ENCODE assay signal across 1 cellular context in the genomic region with DNA sequence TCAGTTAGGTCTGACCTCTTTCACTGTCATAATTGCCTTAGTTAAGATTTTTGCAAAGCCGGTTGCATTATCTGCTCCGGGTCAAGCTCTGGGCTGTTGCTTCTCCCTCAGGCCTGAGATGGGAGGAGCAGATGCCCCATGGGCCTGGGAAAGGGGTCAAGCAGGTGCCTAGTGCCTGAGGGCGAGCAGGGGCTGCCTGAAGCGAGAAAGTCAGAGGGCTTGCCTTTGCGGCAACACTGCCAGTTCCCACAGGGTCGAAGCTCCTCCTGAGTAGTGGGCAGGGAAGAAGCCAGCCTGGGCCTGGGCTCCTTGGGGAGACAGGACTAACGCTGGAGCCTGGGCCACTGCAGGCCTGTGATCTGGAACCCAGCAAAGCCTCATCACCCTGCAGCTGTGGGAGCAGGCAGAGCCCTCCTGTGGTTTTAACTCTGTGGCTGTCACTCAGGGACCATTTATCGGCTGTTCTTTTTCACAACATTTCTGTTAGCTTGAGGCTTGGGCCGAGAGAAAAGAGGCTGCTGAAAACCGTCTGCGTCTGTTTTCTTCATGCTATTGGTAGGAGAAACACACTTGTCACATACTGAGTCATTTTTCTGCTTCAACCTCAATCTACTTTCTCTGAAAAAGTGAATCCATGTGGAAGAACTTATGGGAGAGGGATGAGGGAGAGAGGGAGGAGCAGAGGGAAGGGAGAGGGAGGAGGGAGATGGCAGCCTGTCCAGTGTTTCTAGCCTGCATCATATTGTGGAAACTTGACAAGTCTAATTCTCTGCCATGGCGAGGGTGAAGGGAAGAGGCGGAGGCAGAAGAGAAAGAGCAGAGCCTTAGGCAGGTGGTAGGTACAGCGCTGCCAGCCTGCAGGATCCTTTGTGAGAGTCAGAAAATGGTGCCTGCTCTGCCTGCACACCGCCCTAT.
TF ChIP-seq lines count a peak whose summit lies in the region.

No MANE protein-coding gene starts in this region.

TF ChIP-seq in GM12878, 131 proteins besides CTCF, POLR2A, EP300 and RAD21 (continued from another document):
- TF ChIP-seq, protein P1, sequence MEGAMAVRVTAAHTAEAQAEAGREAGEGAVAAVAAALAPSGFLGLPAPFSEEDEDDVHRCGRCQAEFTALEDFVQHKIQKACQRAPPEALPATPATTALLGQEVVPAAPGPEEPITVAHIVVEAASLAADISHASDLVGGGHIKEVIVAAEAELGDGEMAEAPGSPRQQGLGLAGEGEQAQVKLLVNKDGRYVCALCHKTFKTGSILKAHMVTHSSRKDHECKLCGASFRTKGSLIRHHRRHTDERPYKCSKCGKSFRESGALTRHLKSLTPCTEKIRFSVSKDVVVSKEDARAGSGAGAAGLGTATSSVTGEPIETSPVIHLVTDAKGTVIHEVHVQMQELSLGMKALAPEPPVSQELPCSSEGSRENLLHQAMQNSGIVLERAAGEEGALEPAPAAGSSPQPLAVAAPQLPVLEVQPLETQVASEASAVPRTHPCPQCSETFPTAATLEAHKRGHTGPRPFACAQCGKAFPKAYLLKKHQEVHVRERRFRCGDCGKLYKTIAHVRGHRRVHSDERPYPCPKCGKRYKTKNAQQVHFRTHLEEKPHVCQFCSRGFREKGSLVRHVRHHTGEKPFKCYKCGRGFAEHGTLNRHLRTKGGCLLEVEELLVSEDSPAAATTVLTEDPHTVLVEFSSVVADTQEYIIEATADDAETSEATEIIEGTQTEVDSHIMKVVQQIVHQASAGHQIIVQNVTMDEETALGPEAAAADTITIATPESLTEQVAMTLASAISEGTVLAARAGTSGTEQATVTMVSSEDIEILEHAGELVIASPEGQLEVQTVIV (IDR thresholded peaks at IDR 0.05; ENCODE audit: borderline replicate concordance, partially characterized antibody), result no peak
- TF ChIP-seq CHD1 (IDR thresholded peaks at IDR 0.05; ENCODE audit: low read depth, low read length), result no peak
- TF ChIP-seq SREBF2 (IDR thresholded peaks at IDR 0.05; ENCODE audit: low read length), result no peak
- TF ChIP-seq NFXL1 (IDR thresholded peaks at IDR 0.05; ENCODE audit: borderline replicate concordance), result peak; percentile 88
- no peak for TF ChIP-seq NBN (IDR thresholded peaks at IDR 0.05)
- TF ChIP-seq WRNIP1 (IDR thresholded peaks at IDR 0.05; ENCODE audit: borderline replicate concordance, low read depth, low read length), result no peak
- no peak for TF ChIP-seq RFX5 (IDR thresholded peaks at IDR 0.05; ENCODE audit: low read depth, low read length)
- TF ChIP-seq, protein P2, sequence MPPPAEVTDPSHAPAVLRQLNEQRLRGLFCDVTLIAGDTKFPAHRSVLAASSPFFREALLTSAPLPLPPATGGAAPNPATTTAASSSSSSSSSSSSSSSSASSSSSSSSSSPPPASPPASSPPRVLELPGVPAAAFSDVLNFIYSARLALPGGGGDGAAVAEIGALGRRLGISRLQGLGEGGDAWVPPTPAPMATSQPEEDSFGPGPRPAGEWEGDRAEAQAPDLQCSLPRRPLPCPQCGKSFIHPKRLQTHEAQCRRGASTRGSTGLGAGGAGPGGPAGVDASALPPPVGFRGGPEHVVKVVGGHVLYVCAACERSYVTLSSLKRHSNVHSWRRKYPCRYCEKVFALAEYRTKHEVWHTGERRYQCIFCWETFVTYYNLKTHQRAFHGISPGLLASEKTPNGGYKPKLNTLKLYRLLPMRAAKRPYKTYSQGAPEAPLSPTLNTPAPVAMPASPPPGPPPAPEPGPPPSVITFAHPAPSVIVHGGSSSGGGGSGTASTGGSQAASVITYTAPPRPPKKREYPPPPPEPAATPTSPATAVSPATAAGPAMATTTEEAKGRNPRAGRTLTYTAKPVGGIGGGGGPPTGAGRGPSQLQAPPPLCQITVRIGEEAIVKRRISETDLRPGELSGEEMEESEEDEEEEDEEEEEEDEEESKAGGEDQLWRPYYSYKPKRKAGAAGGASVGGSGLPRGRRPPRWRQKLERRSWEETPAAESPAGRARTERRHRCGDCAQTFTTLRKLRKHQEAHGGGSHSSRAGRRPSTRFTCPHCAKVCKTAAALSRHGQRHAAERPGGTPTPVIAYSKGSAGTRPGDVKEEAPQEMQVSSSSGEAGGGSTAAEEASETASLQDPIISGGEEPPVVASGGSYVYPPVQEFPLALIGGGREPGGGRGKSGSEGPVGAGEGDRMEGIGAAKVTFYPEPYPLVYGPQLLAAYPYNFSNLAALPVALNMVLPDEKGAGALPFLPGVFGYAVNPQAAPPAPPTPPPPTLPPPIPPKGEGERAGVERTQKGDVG (CRISPR knock-in tag; IDR thresholded peaks at IDR 0.05), result no peak
- TF ChIP-seq BMI1 (IDR thresholded peaks at IDR 0.05; ENCODE audit: borderline replicate concordance), result no peak
- TF ChIP-seq MXI1 (IDR thresholded peaks at IDR 0.05; ENCODE audit: low read depth, low read length), result no peak
- no peak for TF ChIP-seq PAX8 (IDR thresholded peaks at IDR 0.05)
- TF ChIP-seq, protein P3, sequence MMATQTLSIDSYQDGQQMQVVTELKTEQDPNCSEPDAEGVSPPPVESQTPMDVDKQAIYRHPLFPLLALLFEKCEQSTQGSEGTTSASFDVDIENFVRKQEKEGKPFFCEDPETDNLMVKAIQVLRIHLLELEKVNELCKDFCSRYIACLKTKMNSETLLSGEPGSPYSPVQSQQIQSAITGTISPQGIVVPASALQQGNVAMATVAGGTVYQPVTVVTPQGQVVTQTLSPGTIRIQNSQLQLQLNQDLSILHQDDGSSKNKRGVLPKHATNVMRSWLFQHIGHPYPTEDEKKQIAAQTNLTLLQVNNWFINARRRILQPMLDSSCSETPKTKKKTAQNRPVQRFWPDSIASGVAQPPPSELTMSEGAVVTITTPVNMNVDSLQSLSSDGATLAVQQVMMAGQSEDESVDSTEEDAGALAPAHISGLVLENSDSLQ (IDR thresholded peaks at IDR 0.05), result peak; percentile 92
- TF ChIP-seq ZNF622 (IDR thresholded peaks at IDR 0.05), result no peak
- TF ChIP-seq HCFC1 (IDR thresholded peaks at IDR 0.05; ENCODE audit: low read length), result no peak
- TF ChIP-seq, protein P4, sequence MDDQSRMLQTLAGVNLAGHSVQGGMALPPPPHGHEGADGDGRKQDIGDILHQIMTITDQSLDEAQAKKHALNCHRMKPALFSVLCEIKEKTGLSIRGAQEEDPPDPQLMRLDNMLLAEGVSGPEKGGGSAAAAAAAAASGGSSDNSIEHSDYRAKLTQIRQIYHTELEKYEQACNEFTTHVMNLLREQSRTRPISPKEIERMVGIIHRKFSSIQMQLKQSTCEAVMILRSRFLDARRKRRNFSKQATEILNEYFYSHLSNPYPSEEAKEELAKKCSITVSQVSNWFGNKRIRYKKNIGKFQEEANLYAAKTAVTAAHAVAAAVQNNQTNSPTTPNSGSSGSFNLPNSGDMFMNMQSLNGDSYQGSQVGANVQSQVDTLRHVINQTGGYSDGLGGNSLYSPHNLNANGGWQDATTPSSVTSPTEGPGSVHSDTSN (IDR thresholded peaks at IDR 0.05; ENCODE audit: insufficient replicate concordance, low read depth, low read length), result peak; percentile 78
- TF ChIP-seq SUZ12 (IDR thresholded peaks at IDR 0.05; ENCODE audit: unreplicated experiment), result no peak
- TF ChIP-seq, protein P5, sequence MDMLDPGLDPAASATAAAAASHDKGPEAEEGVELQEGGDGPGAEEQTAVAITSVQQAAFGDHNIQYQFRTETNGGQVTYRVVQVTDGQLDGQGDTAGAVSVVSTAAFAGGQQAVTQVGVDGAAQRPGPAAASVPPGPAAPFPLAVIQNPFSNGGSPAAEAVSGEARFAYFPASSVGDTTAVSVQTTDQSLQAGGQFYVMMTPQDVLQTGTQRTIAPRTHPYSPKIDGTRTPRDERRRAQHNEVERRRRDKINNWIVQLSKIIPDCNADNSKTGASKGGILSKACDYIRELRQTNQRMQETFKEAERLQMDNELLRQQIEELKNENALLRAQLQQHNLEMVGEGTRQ (IDR thresholded peaks at IDR 0.05; ENCODE audit: borderline replicate concordance, low read depth, low read length), result no peak
- TF ChIP-seq KAT2A (conservative IDR thresholded peaks at IDR 0.05; ENCODE audit: control insufficient read depth, low read depth, low read length), result no peak
- 0 out of 2 replicates have a peak, but pooled peaks have one; percentile 17 for TF ChIP-seq NR2F1 (conservative IDR thresholded peaks at IDR 0.05)
- TF ChIP-seq ZZZ3 (IDR thresholded peaks at IDR 0.05; ENCODE audit: control insufficient read depth, insufficient read length, low read depth), result no peak
- TF ChIP-seq, protein P6, sequence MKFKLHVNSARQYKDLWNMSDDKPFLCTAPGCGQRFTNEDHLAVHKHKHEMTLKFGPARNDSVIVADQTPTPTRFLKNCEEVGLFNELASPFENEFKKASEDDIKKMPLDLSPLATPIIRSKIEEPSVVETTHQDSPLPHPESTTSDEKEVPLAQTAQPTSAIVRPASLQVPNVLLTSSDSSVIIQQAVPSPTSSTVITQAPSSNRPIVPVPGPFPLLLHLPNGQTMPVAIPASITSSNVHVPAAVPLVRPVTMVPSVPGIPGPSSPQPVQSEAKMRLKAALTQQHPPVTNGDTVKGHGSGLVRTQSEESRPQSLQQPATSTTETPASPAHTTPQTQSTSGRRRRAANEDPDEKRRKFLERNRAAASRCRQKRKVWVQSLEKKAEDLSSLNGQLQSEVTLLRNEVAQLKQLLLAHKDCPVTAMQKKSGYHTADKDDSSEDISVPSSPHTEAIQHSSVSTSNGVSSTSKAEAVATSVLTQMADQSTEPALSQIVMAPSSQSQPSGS (IDR thresholded peaks at IDR 0.05; ENCODE audit: low read length), result no peak
- no peak for TF ChIP-seq TCF7 (IDR thresholded peaks at IDR 0.05; ENCODE audit: borderline replicate concordance)
- TF ChIP-seq, protein P7, sequence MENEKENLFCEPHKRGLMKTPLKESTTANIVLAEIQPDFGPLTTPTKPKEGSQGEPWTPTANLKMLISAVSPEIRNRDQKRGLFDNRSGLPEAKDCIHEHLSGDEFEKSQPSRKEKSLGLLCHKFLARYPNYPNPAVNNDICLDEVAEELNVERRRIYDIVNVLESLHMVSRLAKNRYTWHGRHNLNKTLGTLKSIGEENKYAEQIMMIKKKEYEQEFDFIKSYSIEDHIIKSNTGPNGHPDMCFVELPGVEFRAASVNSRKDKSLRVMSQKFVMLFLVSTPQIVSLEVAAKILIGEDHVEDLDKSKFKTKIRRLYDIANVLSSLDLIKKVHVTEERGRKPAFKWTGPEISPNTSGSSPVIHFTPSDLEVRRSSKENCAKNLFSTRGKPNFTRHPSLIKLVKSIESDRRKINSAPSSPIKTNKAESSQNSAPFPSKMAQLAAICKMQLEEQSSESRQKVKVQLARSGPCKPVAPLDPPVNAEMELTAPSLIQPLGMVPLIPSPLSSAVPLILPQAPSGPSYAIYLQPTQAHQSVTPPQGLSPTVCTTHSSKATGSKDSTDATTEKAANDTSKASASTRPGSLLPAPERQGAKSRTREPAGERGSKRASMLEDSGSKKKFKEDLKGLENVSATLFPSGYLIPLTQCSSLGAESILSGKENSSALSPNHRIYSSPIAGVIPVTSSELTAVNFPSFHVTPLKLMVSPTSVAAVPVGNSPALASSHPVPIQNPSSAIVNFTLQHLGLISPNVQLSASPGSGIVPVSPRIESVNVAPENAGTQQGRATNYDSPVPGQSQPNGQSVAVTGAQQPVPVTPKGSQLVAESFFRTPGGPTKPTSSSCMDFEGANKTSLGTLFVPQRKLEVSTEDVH (IDR thresholded peaks at IDR 0.05; ENCODE audit: low read depth, partially characterized antibody), result no peak
- TF ChIP-seq SMC3 (IDR thresholded peaks at IDR 0.05; ENCODE audit: borderline replicate concordance, low read length), result no peak
- TF ChIP-seq ETV6 (conservative IDR thresholded peaks at IDR 0.05 in 1 of 2, IDR thresholded peaks at IDR 0.05 in 1 of 2; ENCODE audit: borderline replicate concordance in 1 of 2, low read depth in 1 of 2), result no peak
- no peak for TF ChIP-seq IRF4 (IDR thresholded peaks at IDR 0.05; ENCODE audit: low read depth, low read length)
- no peak for TF ChIP-seq SREBF1 (IDR thresholded peaks at IDR 0.05; ENCODE audit: low read length)
- TF ChIP-seq EZH2 (IDR thresholded peaks at IDR 0.05; ENCODE audit: borderline replicate concordance, control insufficient read depth, low read depth, low read length), result no peak
- no peak for TF ChIP-seq SRF (IDR thresholded peaks at IDR 0.05; ENCODE audit: low read depth in 2 of 2, low read length in 2 of 2)
- TF ChIP-seq SP1 (IDR thresholded peaks at IDR 0.05; ENCODE audit: low read depth, low read length), result no peak
- TF ChIP-seq MTA2 (IDR thresholded peaks at IDR 0.05; ENCODE audit: low read depth), result no peak
- TF ChIP-seq SPI1 (IDR thresholded peaks at IDR 0.05; ENCODE audit: borderline replicate concordance, insufficient read depth, low read depth, low read length), result no peak
- TF ChIP-seq PML (IDR thresholded peaks at IDR 0.05; ENCODE audit: low read length), result no peak
- no peak for TF ChIP-seq BACH1 (IDR thresholded peaks at IDR 0.05; ENCODE audit: borderline replicate concordance)
